ENCODE assay signal across 8 cellular contexts in genomic region chr11:12110201-12110713, GRCh38.
DNase-seq lines count a peak whose midpoint lies in the region; ATAC-seq lines count a peak whose summit lies in the region.

TSS of gene MICAL2 (plus strand) at chr11:12110590. CDS start at chr11:12162156, 51,566 bp downstream.

- DNase-seq in NCI-H2227 treated with DMSO at 0.1 percent for 48 hours (lab: John Stamatoyannopoulos, UW) (peak; percentile 86), islet precursor cell (peak; percentile 94)
- peak; percentile 72 to 74 for DNase-seq in central memory CD8-positive, alpha-beta T cell (ENCODE audit: low spot score in 2 of 2)
- DNase-seq in stimulated activated CD4-positive, alpha-beta T cell treated with anti-CD3 and anti-CD28 coated beads, Interleukin-12 subunit alpha, Interleukin-12 subunit beta, amount 100 ng/mL, for 4 hours: peak; percentile 84

- H3K4me1 Mint-ChIP-seq in central memory CD8-positive, alpha-beta T cell: peaks cover 53% of the 10 kb centered on the region

- H3K4me3 Mint-ChIP-seq in central memory CD8-positive, alpha-beta T cell: peak within 1 kb of the TSS; percentile 77

- H3K79me2 ChIP-seq in ACC112 (ENCODE audit: control insufficient read depth, insufficient read depth, low read length, unreplicated experiment): peaks cover 44% of the 10 kb centered on the region

- no peaks in the 10 kb centered on the region for H3K27me3 Mint-ChIP-seq in central memory CD8-positive, alpha-beta T cell

- peaks cover 6% of the 10 kb centered on the region for H3K36me3 Mint-ChIP-seq in central memory CD8-positive, alpha-beta T cell (ENCODE audit: insufficient read depth)

- H2AFZ ChIP-seq in ACC112 (ENCODE audit: low read length, unreplicated experiment): peak within 1 kb of the TSS; percentile 22

- H3K9me3 Mint-ChIP-seq in central memory CD8-positive, alpha-beta T cell: no peaks in the 10 kb centered on the region

- no peaks in the 10 kb centered on the region for H3K27me3 ChIP-seq in ACC112 (ENCODE audit: insufficient read depth, low read length)

- peak within 1 kb of the TSS; percentile 51 for H3K27ac Mint-ChIP-seq in central memory CD8-positive, alpha-beta T cell (ENCODE audit: low read depth)

- ATAC-seq in GM18907 (IDR thresholded peaks at IDR 0.05; ENCODE audit: unreplicated experiment) (peak; percentile 98), HG03139 (IDR thresholded peaks at IDR 0.05; ENCODE audit: unreplicated experiment) (peak; percentile 96)
- ATAC-seq in activated CD4-positive, CD25-positive, alpha-beta regulatory T cell treated with anti-CD3 and anti-CD28 coated beads, Interleukin-2, amount 50 U/mL, for 24 hours: peak; percentile 92 to 94
- peak; percentile 96 for ATAC-seq in central memory CD8-positive, alpha-beta T cell (replicated peaks; ENCODE audit: extremely low read depth, poor library complexity, severe bottlenecking)

- H3K27ac ChIP-seq in ACC112 (ENCODE audit: low read depth, low read length): peak within 1 kb of the TSS; percentile 60

- peaks cover 24% of the 10 kb centered on the region for H3K4me1 ChIP-seq in ACC112 (ENCODE audit: control insufficient read depth, insufficient read depth, low read length, unreplicated experiment)

- no peaks in the 10 kb centered on the region for H3K36me3 ChIP-seq in ACC112 (ENCODE audit: insufficient read depth, low read length)

- H3K4me3 ChIP-seq in ACC112 (ENCODE audit: low read depth, low read length): peak within 1 kb of the TSS; percentile 94

Comparison
In these comparisons a context has a peak if more than half of its experiments do, and no peak if none do; other contexts are left out.
1. Peak in every context shown above with its lines: DNase-seq, ATAC-seq, H3K4me3 ChIP-seq and H3K27ac ChIP-seq.